ENCODE assay signal across 2 cellular contexts in genomic region chr12:20011200-20011599, GRCh38.
TF ChIP-seq lines count a peak whose summit lies in the region.

No MANE protein-coding gene starts in this region.

TF ChIP-seq in liver, 16 proteins besides CTCF, POLR2A, EP300 and RAD21 (continued from another document):
- TF ChIP-seq ZBTB33 (IDR thresholded peaks at IDR 0.05) = peak; percentile 43
- peak; percentile 33 for TF ChIP-seq MAX (IDR thresholded peaks at IDR 0.05)
- TF ChIP-seq JUND (IDR thresholded peaks at IDR 0.05) = peak; percentile 34 to 39
- TF ChIP-seq NR2F2 (IDR thresholded peaks at IDR 0.05) = peak; percentile 28

TF ChIP-seq in HepG2, 621 proteins besides CTCF, POLR2A, EP300 and RAD21 (continued from another document):
- no peak for TF ChIP-seq ATF4 (CRISPR knock-in tag; IDR thresholded peaks at IDR 0.05)
- TF ChIP-seq EED (CRISPR knock-in tag; IDR thresholded peaks at IDR 0.05) = no peak
- no peak for TF ChIP-seq ATF5 (CRISPR knock-in tag; IDR thresholded peaks at IDR 0.05; ENCODE audit: low read depth)
- TF ChIP-seq MBD4 (IDR thresholded peaks at IDR 0.05; ENCODE audit: borderline replicate concordance, low read length) = no peak
- no peak for TF ChIP-seq MED1 (CRISPR knock-in tag; IDR thresholded peaks at IDR 0.05)
- TF ChIP-seq XBP1 (CRISPR knock-in tag; IDR thresholded peaks at IDR 0.05) = no peak
- TF ChIP-seq TARDBP (CRISPR knock-in tag; IDR thresholded peaks at IDR 0.05) = no peak
- TF ChIP-seq NFIB (CRISPR knock-in tag; IDR thresholded peaks at IDR 0.05; ENCODE audit: borderline replicate concordance) = no peak
- TF ChIP-seq ZBTB42 (CRISPR knock-in tag; IDR thresholded peaks at IDR 0.05) = no peak
- no peak for TF ChIP-seq SNAPC4 (CRISPR knock-in tag; IDR thresholded peaks at IDR 0.05)
- TF ChIP-seq TEF (CRISPR knock-in tag; IDR thresholded peaks at IDR 0.05) = no peak
- no peak for TF ChIP-seq ZNF614 (CRISPR knock-in tag; IDR thresholded peaks at IDR 0.05; ENCODE audit: borderline replicate concordance)
TF ChIP-seq in HepG2: peak in this region for 0.
